Comparison of ENCODE assay signal across 10 cellular contexts in genomic region chr3:177199206-177199765, GRCh38. TPM values are rescaled to one million over a fixed set of nuclear protein-coding genes. Genes with fewer than 3 reads are reported as not detected.
DNase-seq lines count a peak whose midpoint lies in the region; ATAC-seq and TF ChIP-seq lines count a peak whose summit lies in the region.
"Had no signal": no experiment of that assay in that cellular context is flagged by ENCODE, and none has a peak within 500 bp of the region (broad histone marks: within the 10 kb centered on the region; RNA-seq: fewer than 3 reads in every experiment).

No MANE protein-coding gene starts in this region.

- WGBS in heart right ventricle, 2 donors: 71 to 74% methylated on average over 6 of the region's 6 CpGs
- WGBS in urinary bladder: 72% methylated on average over 6 of the region's 6 CpGs

- intact Hi-C loops in heart right ventricle (cut with DNase I) (loop anchor here (2.0 to 10.0 kb wide), 14 partner anchors 74 to 1183 kb away; no protein-coding TSS in a partner anchor), left ventricle myocardium superior (cut with micrococcal nuclease) (loop anchor here (5.0 to 10.0 kb wide), 2 partner anchors 144 to 148 kb away; no protein-coding TSS in a partner anchor), head of caudate nucleus (cut with DNase I) (loop anchor here (10.0 kb wide), 1 partner anchor 296 kb away; no protein-coding TSS in a partner anchor)

- H3K27ac ChIP-seq in heart right ventricle (peak overlapping the region in 9 of 10 donors; percentile 10 to 99 (median 58)), urinary bladder (ENCODE audit: low read depth) (peak overlapping the region; percentile 59)

- no peaks in the 10 kb centered on the region for H3K36me3 Mint-ChIP-seq in mesothelial cell of epicardium

- peak overlapping the region; percentile 90 for H3K27ac Mint-ChIP-seq in mesothelial cell of epicardium

- peaks cover 35% of the 10 kb centered on the region for H3K4me1 Mint-ChIP-seq in mesothelial cell of epicardium

- peaks cover 0 to 7% (median 0%) of the 10 kb centered on the region in 11 donors for H3K9me3 ChIP-seq in heart right ventricle

- H3K36me3 ChIP-seq in heart right ventricle (no peaks in the 10 kb centered on the region), urinary bladder (ENCODE audit: insufficient read depth) (no peaks in the 10 kb centered on the region)

- H3K27me3 Mint-ChIP-seq in mesothelial cell of epicardium (ENCODE audit: low read depth): no peaks in the 10 kb centered on the region
- H3K27me3 Mint-ChIP-seq: progenitor cell of endocrine pancreas had no signal

- H3K4me3 Mint-ChIP-seq in mesothelial cell of epicardium: no peak overlapping the region

- ATAC-seq in heart right ventricle: no peak
- no peak for ATAC-seq in left ventricle myocardium superior

- H3K4me1 ChIP-seq in heart right ventricle (peaks cover 0 to 51% (median 16%) of the 10 kb centered on the region in 9 donors), urinary bladder (ENCODE audit: insufficient read depth) (no peaks in the 10 kb centered on the region)

- TF ChIP-seq CTCF in heart right ventricle (IDR thresholded peaks at IDR 0.05): no peak
- no peak for TF ChIP-seq CTCF in mesothelial cell of epicardium (IDR thresholded peaks at IDR 0.05; ENCODE audit: unreplicated experiment)

- H3K4me3 ChIP-seq in heart right ventricle (no peak overlapping the region), urinary bladder (ENCODE audit: low read depth, low read length) (no peak overlapping the region)

- H3K27me3 ChIP-seq in heart right ventricle: no peaks in the 10 kb centered on the region

- no peak for DNase-seq in heart right ventricle
- DNase-seq in left ventricle myocardium superior: no peak
- DNase-seq in activated CD8-positive, alpha-beta memory T cell treated with anti-CD3 and anti-CD28 coated beads, Interleukin-2, amount 50 U/mL, for 48 hours: peak; percentile 50
- no peak for DNase-seq in mesothelial cell of epicardium (ENCODE audit: low spot score in 2 of 2, unreplicated experiment in 2 of 2)
- DNase-seq in NCI-H69 (lab: John Stamatoyannopoulos, UW): no peak
- no peak for DNase-seq in GM19238 (ENCODE audit: insufficient read length, low spot score)
- DNase-seq in head of caudate nucleus: no peak
- DNase-seq: NCI-H345 had no signal

- H3K9me3 Mint-ChIP-seq in mesothelial cell of epicardium: no peaks in the 10 kb centered on the region

RNA-seq across cellular contexts. Expression of gene TBL1XR1, which starts 2.0 kb away (rescaled TPM):
- total RNA-seq in heart right ventricle (100 to 1,000 TPM in 8 of 10 donors, 10 to 100 TPM in 2; 79.6 to 184 (median 129) TPM), left ventricle myocardium superior (99.6 TPM), mesothelial cell of epicardium (226 to 243 TPM (median 239 TPM) in 3 replicates), urinary bladder (252 TPM)
- polyA plus RNA-seq in heart right ventricle (10 to 100 TPM; 25.7 to 33.6 TPM), urinary bladder (21.7 TPM)
